Comparison of ENCODE assay signal across 13 cellular contexts in genomic region chr20:15857131-15857784, GRCh38.
A peak's percentile ranks its signal among the peaks of the same experiment; 100 is the strongest.
DNase-seq lines count a peak whose midpoint lies in the region; ATAC-seq and TF ChIP-seq lines count a peak whose summit lies in the region.
"Had no signal": no experiment of that assay in that cellular context is flagged by ENCODE, and none has a peak within 500 bp of the region (broad histone marks: within the 10 kb centered on the region; RNA-seq: fewer than 3 reads in every experiment).

No MANE protein-coding gene starts in this region.

- intact Hi-C loops in Caco-2 (cut with micrococcal nuclease; ENCODE audit: unreplicated experiment), result no loop called here
- intact Hi-C loops in prostate gland (cut with DNase I), result no loop called here

- peaks cover 14% of the 10 kb centered on the region for H3K4me1 Mint-ChIP-seq in Caco-2 (ENCODE audit: low read depth, unreplicated experiment)
- H3K4me1 Mint-ChIP-seq: stimulated activated effector memory CD8-positive, alpha-beta T cell treated with anti-CD3 and anti-CD28 coated beads, Interleukin-12 subunit alpha, Interleukin-12 subunit beta, amount 100 ng/mL, for 72 hours had no signal

- H3K36me3 ChIP-seq in Caco-2 (ENCODE audit: control insufficient read depth, insufficient read depth, low read length), result no peaks in the 10 kb centered on the region
- H3K36me3 ChIP-seq in prostate gland, result no peaks in the 10 kb centered on the region
- H3K36me3 ChIP-seq in GM23248 (ENCODE audit: low read depth), result no peaks in the 10 kb centered on the region
- H3K36me3 ChIP-seq: esophagus muscularis mucosa had no signal

- H3K9me3 ChIP-seq in Caco-2 (no peaks in the 10 kb centered on the region), prostate gland (no peaks in the 10 kb centered on the region), GM23248 (ENCODE audit: low read depth) (no peaks in the 10 kb centered on the region)
- H3K9me3 ChIP-seq: esophagus muscularis mucosa had no signal

- POLR2A ChIA-PET in Caco-2 (lab: Charles Lee), result no interaction called here

- H3K27me3 ChIP-seq in Caco-2 (replicated peaks; ENCODE audit: control insufficient read depth, insufficient read depth, low read length) (no peaks in the 10 kb centered on the region), prostate gland (replicated peaks; ENCODE audit: insufficient read depth) (no peaks in the 10 kb centered on the region), GM23248 (replicated peaks; ENCODE audit: insufficient read depth) (no peaks in the 10 kb centered on the region)
- H3K27me3 ChIP-seq: esophagus muscularis mucosa had no signal

- TF ChIP-seq CTCF in Caco-2 (IDR thresholded peaks at IDR 0.05; ENCODE audit: insufficient read depth in 1 of 2, low read depth in 1 of 2, low read length in 1 of 2, severe bottlenecking in 1 of 2, unreplicated experiment in 1 of 2) (no peak), prostate gland (IDR thresholded peaks at IDR 0.05) (no peak)

- BruUV-seq in Caco-2 (replicated peaks; lab: Mats Ljungman, UMichigan), result no TSS peak

- H4K20me1 ChIP-seq in GM23248 (ENCODE audit: insufficient read depth), result no peaks in the 10 kb centered on the region

- H3K4me3 Mint-ChIP-seq in Caco-2 (ENCODE audit: unreplicated experiment), result no peak overlapping the region
- H3K4me3 Mint-ChIP-seq: activated T-cell treated with anti-CD3 and anti-CD28 coated beads, Interleukin-2, amount 50 U/mL, for 72 hours; stimulated activated effector memory CD8-positive, alpha-beta T cell treated with anti-CD3 and anti-CD28 coated beads, Interleukin-12 subunit alpha, Interleukin-12 subunit beta, amount 100 ng/mL, for 72 hours had no signal

- H3K27ac Mint-ChIP-seq in Caco-2 (ENCODE audit: unreplicated experiment), result peak overlapping the region; percentile 49
- H3K27ac Mint-ChIP-seq: activated T-cell treated with anti-CD3 and anti-CD28 coated beads, Interleukin-2, amount 50 U/mL, for 72 hours; stimulated activated effector memory CD8-positive, alpha-beta T cell treated with anti-CD3 and anti-CD28 coated beads, Interleukin-12 subunit alpha, Interleukin-12 subunit beta, amount 100 ng/mL, for 72 hours had no signal

- no peaks in the 10 kb centered on the region for H3K9me2 ChIP-seq in GM23248 (ENCODE audit: insufficient read depth)

- ATAC-seq in GM19043 (IDR thresholded peaks at IDR 0.05; ENCODE audit: low read depth, unreplicated experiment), result peak; percentile 62
- peak; percentile 87 for ATAC-seq in HG02759 (IDR thresholded peaks at IDR 0.05; ENCODE audit: unreplicated experiment)
- ATAC-seq in HG03575 (IDR thresholded peaks at IDR 0.05; ENCODE audit: extremely low read depth, insufficient number of reproducible peaks, low FRiP score, unreplicated experiment), result peak; percentile 44
- ATAC-seq: activated T-cell treated with anti-CD3 and anti-CD28 coated beads, Interleukin-2, amount 50 U/mL, for 72 hours; stimulated activated effector memory CD8-positive, alpha-beta T cell treated with anti-CD3 and anti-CD28 coated beads, Interleukin-12 subunit alpha, Interleukin-12 subunit beta, amount 100 ng/mL, for 72 hours had no signal

- H3K79me2 ChIP-seq in GM23248 (ENCODE audit: insufficient read depth), result no peaks in the 10 kb centered on the region

- H3K4me1 ChIP-seq in Caco-2 (peaks cover 7% of the 10 kb centered on the region; the same call in 1 of the 2 replicates), prostate gland (replicated peaks) (no peaks in the 10 kb centered on the region), GM23248 (ENCODE audit: insufficient read depth) (no peaks in the 10 kb centered on the region)
- H3K4me1 ChIP-seq: esophagus muscularis mucosa had no signal

- no peak overlapping the region for H3K4me2 ChIP-seq in GM23248 (ENCODE audit: unreplicated experiment)

- WGBS in prostate gland, result 92% methylated on average over 4 of the region's 4 CpGs
- whole genome bisulfite sequencing in GM23248 (ENCODE audit: low coverage in 1 of 2, low lambda C conversion rate in 2 of 2, missing lambda C conversion rate in 2 of 2), 2 experiments, result 45 to 46% methylated on average over 4 of the region's 4 CpGs

- H3K4me3 ChIP-seq in Caco-2 (ENCODE audit: low read depth, low read length) (no peak overlapping the region), prostate gland (no peak overlapping the region), GM23248 (no peak overlapping the region)
- H3K4me3 ChIP-seq: esophagus muscularis mucosa had no signal

- no peak overlapping the region for H2AFZ ChIP-seq in GM23248

- no peak overlapping the region for H3K9ac ChIP-seq in GM23248

- in situ Hi-C loops in GM23248 (cut with MboI), result no loop called here

- no peaks in the 10 kb centered on the region for H3K36me3 Mint-ChIP-seq in Caco-2 (ENCODE audit: insufficient read depth, unreplicated experiment)
- H3K36me3 Mint-ChIP-seq: stimulated activated effector memory CD8-positive, alpha-beta T cell treated with anti-CD3 and anti-CD28 coated beads, Interleukin-12 subunit alpha, Interleukin-12 subunit beta, amount 100 ng/mL, for 72 hours had no signal

- H3K9me3 Mint-ChIP-seq in Caco-2 (ENCODE audit: unreplicated experiment), result no peaks in the 10 kb centered on the region

- H3K27me3 Mint-ChIP-seq in Caco-2 (ENCODE audit: insufficient read depth, unreplicated experiment), result no peaks in the 10 kb centered on the region

- no peak overlapping the region for H3K27ac ChIP-seq in prostate gland
- no peak overlapping the region for H3K27ac ChIP-seq in GM23248
- H3K27ac ChIP-seq: esophagus muscularis mucosa had no signal

- DNase-seq in Caco-2 (peak in 1 of 2 experiments; percentile 10), AG08396 (ENCODE audit: low spot score) (no peak), prostate gland (ENCODE audit: low spot score) (no peak), GM23248 (no peak)
- DNase-seq in stimulated activated CD4-positive, alpha-beta T cell treated with anti-CD3 and anti-CD28 coated beads, Interleukin-1b, Interleukin-23, amount 100 ng/mL, for 48 hours, result no peak
- DNase-seq: activated T-cell treated with anti-CD3 and anti-CD28 coated beads, Interleukin-2, amount 50 U/mL, for 72 hours; NCI-H1092; NK-92 treated with Interleukin-12 subunit alpha and Interleukin-12 subunit beta, amount 100 ng/mL, for 24 hours had no signal

- CTCF ChIA-PET in Caco-2 (lab: Charles Lee), result no interaction called here

- H3F3A ChIP-seq in GM23248 (ENCODE audit: insufficient read depth), result no peaks in the 10 kb centered on the region

- no peak for TF ChIP-seq POLR2A in prostate gland (IDR thresholded peaks at IDR 0.05)
